1 cellular context compared by ENCODE assay signal in genomic region chr9:129059796-129060785, GRCh38.
TF ChIP-seq lines count a peak whose summit lies in the region.

No MANE protein-coding gene starts in this region.

TF ChIP-seq in K562, 482 proteins besides CTCF, POLR2A, EP300 and RAD21:
- TF ChIP-seq NR2C2 (CRISPR knock-in tag; IDR thresholded peaks at IDR 0.05) (no peak), NR2C2 (tag; IDR thresholded peaks at IDR 0.05) (no peak), POLR2G (IDR thresholded peaks at IDR 0.05; ENCODE audit: low read depth, low read length) (peak; percentile 47; the same call in 1 of the 2 replicates)
